8 cellular contexts compared by ENCODE assay signal in the genomic region with DNA sequence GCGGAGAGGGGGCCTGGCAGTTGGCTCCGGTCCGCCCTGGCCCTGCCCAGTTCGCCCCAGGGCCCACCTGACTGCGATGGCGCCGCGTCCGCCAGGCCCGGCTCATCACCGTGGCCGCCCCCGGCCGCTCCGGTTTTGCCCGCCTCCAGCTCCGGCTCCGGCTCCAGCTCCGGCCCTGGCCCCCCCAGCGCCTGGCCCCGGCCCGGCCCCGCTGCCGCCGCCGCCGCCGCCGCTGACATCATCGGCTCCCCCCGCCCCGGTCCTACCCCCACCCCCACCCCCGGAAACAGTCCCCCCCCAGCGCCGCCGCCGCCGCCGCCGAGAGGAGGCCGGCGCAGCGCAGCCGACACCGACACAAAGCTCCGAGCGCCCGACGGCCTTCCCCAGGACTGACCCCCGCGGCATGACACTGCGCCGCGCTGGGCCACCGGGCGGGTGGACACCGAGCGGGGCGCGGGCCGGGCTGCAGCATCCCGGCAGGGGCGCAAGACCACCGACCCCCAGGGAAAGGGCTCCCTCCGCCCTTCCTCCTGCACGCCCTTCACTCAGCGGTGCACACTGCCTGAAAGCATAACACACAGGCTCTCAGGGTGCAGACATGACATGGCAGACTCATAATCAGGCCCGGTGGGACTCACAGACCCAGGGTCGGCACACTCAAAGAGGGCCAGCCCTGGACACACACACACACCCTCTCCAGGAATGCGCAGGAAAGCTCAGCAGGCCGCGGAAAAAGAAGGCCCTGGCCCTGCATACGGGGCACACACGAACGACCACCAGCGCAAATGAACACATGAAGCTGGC. TPM values are rescaled to one million over a fixed set of nuclear protein-coding genes. Genes with fewer than 3 reads are reported as not detected.
DNase-seq lines count a peak whose midpoint lies in the region; ATAC-seq and TF ChIP-seq lines count a peak whose summit lies in the region.

A gene with protein sequence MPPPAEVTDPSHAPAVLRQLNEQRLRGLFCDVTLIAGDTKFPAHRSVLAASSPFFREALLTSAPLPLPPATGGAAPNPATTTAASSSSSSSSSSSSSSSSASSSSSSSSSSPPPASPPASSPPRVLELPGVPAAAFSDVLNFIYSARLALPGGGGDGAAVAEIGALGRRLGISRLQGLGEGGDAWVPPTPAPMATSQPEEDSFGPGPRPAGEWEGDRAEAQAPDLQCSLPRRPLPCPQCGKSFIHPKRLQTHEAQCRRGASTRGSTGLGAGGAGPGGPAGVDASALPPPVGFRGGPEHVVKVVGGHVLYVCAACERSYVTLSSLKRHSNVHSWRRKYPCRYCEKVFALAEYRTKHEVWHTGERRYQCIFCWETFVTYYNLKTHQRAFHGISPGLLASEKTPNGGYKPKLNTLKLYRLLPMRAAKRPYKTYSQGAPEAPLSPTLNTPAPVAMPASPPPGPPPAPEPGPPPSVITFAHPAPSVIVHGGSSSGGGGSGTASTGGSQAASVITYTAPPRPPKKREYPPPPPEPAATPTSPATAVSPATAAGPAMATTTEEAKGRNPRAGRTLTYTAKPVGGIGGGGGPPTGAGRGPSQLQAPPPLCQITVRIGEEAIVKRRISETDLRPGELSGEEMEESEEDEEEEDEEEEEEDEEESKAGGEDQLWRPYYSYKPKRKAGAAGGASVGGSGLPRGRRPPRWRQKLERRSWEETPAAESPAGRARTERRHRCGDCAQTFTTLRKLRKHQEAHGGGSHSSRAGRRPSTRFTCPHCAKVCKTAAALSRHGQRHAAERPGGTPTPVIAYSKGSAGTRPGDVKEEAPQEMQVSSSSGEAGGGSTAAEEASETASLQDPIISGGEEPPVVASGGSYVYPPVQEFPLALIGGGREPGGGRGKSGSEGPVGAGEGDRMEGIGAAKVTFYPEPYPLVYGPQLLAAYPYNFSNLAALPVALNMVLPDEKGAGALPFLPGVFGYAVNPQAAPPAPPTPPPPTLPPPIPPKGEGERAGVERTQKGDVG (minus strand): TSS at position 243 of the 804 bp plus-strand sequence. CDS start 12,830 bp downstream, outside the sequence.

- TF ChIP-seq CTCF in HL-60 (IDR thresholded peaks at IDR 0.05; ENCODE audit: insufficient read depth, low read length) (no peak), WTC11 (IDR thresholded peaks at IDR 0.05) (no peak), cardiac fibroblast (IDR thresholded peaks at IDR 0.05; ENCODE audit: low read depth, low read length) (no peak)

- H3K36me3 Mint-ChIP-seq in WTC11 (no peaks in the 10 kb centered on the region), immature natural killer cell (no peaks in the 10 kb centered on the region)

- no peaks in the 10 kb centered on the region for H3K27me3 Mint-ChIP-seq in WTC11 (ENCODE audit: low read depth)
- peaks cover 36 to 49% (median 44%) of the 10 kb centered on the region in 3 donors for H3K27me3 Mint-ChIP-seq in immature natural killer cell (ENCODE audit: low read depth in 3 of 3)

- H3K4me1 Mint-ChIP-seq in WTC11, result peaks cover 57% of the 10 kb centered on the region
- H3K4me1 Mint-ChIP-seq in immature natural killer cell, result peaks cover 67 to 79% of the 10 kb centered on the region in 2 donors

- POLR2A ChIA-PET in WTC11 (lab: Charles Lee), result interaction anchor here (0.5 to 2.6 kb wide), 9 partner anchors 18 to 147 kb away, joined by 3 to 13 read pairs (median 4); a partner anchor contains a TSS

- DNase-seq in HL-60 (ENCODE audit: low read depth in 1 of 2, low spot score in 1 of 2), result no peak
- peak; percentile 56 for DNase-seq in WTC11 (ENCODE audit: low spot score)
- DNase-seq in cardiac fibroblast (ENCODE audit: low read depth in 2 of 2), result peak; percentile 39 to 55
- DNase-seq in immature natural killer cell, result peak; percentile 70 to 76 (median 75)
- DNase-seq in NCI-H2029 treated with DMSO at 0.1 percent for 48 hours (lab: John Stamatoyannopoulos, UW), result no peak
- no peak for DNase-seq in middle frontal gyrus (ENCODE audit: extremely low spot score, low spot score)

- H3K4me3 Mint-ChIP-seq in WTC11 (peak within 1 kb of the TSS; percentile 89), immature natural killer cell (peak within 1 kb of the TSS; percentile 93 to 98 (median 95))

- H3K36me3 ChIP-seq in BLaER1 treated with 17β-estradiol and CSF1 and Interleukin-3, amounts not matched to agents 10 nM and 100 nM, result peaks cover 0 to 11% (median 0%) of the 10 kb centered on the region in 11 experiments; a peak in 5 of 22 replicates

- CTCF ChIA-PET in WTC11 (lab: Charles Lee), result interaction anchor here (1.0 to 5.3 kb wide), 7 partner anchors 12 to 81 kb away, joined by 3 to 27 read pairs (median 5); a partner anchor contains a TSS

- H3K27me3 ChIP-seq in BLaER1 treated with 17β-estradiol and CSF1 and Interleukin-3, amounts not matched to agents 10 nM and 100 nM, result no peaks in the 10 kb centered on the region
- no peaks in the 10 kb centered on the region for H3K27me3 ChIP-seq in HL-60 (ENCODE audit: insufficient read depth, poor library complexity, severe bottlenecking)

- H3K27ac Mint-ChIP-seq in WTC11, result peak within 1 kb of the TSS; percentile 83
- H3K27ac Mint-ChIP-seq in immature natural killer cell, result peak within 1 kb of the TSS; percentile 95 to 100 (median 98)

- peaks cover 67 to 77% (median 70%) of the 10 kb centered on the region in 10 experiments for H3K4me1 ChIP-seq in BLaER1 treated with 17β-estradiol and CSF1 and Interleukin-3, amounts not matched to agents 10 nM and 100 nM

- H3K4me2 ChIP-seq in BLaER1 treated with 17β-estradiol and CSF1 and Interleukin-3, amounts not matched to agents 10 nM and 100 nM, result peak within 1 kb of the TSS; percentile 88 to 98 (median 95)

- no peaks in the 10 kb centered on the region for H3K9me3 ChIP-seq in BLaER1 treated with 17β-estradiol and CSF1 and Interleukin-3, amounts not matched to agents 10 nM and 100 nM (replicated peaks in 1 of 11)

- no peaks in the 10 kb centered on the region for H3K9me3 Mint-ChIP-seq in WTC11
- no peaks in the 10 kb centered on the region for H3K9me3 Mint-ChIP-seq in immature natural killer cell

- peak within 1 kb of the TSS; percentile 91 to 99 (median 95) for H3K9ac ChIP-seq in BLaER1 treated with 17β-estradiol and CSF1 and Interleukin-3, amounts not matched to agents 10 nM and 100 nM

- peak; percentile 5 for ATAC-seq in WTC11

- H3K27ac ChIP-seq in BLaER1 treated with 17β-estradiol and CSF1 and Interleukin-3, amounts not matched to agents 10 nM and 100 nM, result peak within 1 kb of the TSS; percentile 91 to 97 (median 93)
- no peak within 1 kb of the TSS for H3K27ac ChIP-seq in HL-60 (replicated peaks)
- peak within 1 kb of the TSS; percentile 96 to 100 (median 100) for H3K27ac ChIP-seq in skin epidermis

- peak within 1 kb of the TSS; percentile 84 to 97 (median 92) for H3K4me3 ChIP-seq in BLaER1 treated with 17β-estradiol and CSF1 and Interleukin-3, amounts not matched to agents 10 nM and 100 nM
- H3K4me3 ChIP-seq in HL-60 (replicated peaks; ENCODE audit: insufficient read depth, low read length) (peak within 1 kb of the TSS; percentile 43), cardiac fibroblast (replicated peaks in 1 of 2; ENCODE audit: low read depth in 2 of 2, low read length in 2 of 2) (peak within 1 kb of the TSS; percentile 73 to 79), skin epidermis (peak within 1 kb of the TSS; percentile 61 to 99 (median 85))

- peaks cover 28 to 42% (median 38%) of the 10 kb centered on the region in 11 experiments; a peak in 19 of 22 replicates for H4K20me1 ChIP-seq in BLaER1 treated with 17β-estradiol and CSF1 and Interleukin-3, amounts not matched to agents 10 nM and 100 nM

TF ChIP-seq in WTC11, 78 proteins besides CTCF, POLR2A, EP300 and RAD21 (continues in another document):
- TF ChIP-seq, protein P1, sequence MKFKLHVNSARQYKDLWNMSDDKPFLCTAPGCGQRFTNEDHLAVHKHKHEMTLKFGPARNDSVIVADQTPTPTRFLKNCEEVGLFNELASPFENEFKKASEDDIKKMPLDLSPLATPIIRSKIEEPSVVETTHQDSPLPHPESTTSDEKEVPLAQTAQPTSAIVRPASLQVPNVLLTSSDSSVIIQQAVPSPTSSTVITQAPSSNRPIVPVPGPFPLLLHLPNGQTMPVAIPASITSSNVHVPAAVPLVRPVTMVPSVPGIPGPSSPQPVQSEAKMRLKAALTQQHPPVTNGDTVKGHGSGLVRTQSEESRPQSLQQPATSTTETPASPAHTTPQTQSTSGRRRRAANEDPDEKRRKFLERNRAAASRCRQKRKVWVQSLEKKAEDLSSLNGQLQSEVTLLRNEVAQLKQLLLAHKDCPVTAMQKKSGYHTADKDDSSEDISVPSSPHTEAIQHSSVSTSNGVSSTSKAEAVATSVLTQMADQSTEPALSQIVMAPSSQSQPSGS (CRISPR knock-in tag; IDR thresholded peaks at IDR 0.05; ENCODE audit: borderline replicate concordance, low read depth), result no peak
- no peak; the same call in 1 of the 2 replicates for TF ChIP-seq TP53 (CRISPR knock-in tag; IDR thresholded peaks at IDR 0.05)
- TF ChIP-seq, protein P2, sequence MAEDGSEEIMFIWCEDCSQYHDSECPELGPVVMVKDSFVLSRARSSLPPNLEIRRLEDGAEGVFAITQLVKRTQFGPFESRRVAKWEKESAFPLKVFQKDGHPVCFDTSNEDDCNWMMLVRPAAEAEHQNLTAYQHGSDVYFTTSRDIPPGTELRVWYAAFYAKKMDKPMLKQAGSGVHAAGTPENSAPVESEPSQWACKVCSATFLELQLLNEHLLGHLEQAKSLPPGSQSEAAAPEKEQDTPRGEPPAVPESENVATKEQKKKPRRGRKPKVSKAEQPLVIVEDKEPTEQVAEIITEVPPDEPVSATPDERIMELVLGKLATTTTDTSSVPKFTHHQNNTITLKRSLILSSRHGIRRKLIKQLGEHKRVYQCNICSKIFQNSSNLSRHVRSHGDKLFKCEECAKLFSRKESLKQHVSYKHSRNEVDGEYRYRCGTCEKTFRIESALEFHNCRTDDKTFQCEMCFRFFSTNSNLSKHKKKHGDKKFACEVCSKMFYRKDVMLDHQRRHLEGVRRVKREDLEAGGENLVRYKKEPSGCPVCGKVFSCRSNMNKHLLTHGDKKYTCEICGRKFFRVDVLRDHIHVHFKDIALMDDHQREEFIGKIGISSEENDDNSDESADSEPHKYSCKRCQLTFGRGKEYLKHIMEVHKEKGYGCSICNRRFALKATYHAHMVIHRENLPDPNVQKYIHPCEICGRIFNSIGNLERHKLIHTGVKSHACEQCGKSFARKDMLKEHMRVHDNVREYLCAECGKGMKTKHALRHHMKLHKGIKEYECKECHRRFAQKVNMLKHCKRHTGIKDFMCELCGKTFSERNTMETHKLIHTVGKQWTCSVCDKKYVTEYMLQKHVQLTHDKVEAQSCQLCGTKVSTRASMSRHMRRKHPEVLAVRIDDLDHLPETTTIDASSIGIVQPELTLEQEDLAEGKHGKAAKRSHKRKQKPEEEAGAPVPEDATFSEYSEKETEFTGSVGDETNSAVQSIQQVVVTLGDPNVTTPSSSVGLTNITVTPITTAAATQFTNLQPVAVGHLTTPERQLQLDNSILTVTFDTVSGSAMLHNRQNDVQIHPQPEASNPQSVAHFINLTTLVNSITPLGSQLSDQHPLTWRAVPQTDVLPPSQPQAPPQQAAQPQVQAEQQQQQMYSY (CRISPR knock-in tag; IDR thresholded peaks at IDR 0.05), result no peak

RNA-seq across cellular contexts. Expression of the gene that starts here (rescaled TPM):
- 14.6 to 17.0 TPM (median 16.2 TPM) in 3 replicates for total RNA-seq in WTC11 (2021)
- 10 to 100 TPM in 1 of 3 donors, 1 to 10 TPM in 2; 4.4 to 25.8 (median 8.3) TPM for polyA plus RNA-seq in immature natural killer cell

Comparison
In these comparisons a context has a peak if more than half of its experiments do, and no peak if none do; other contexts are left out.
1. DNase-seq: peak in WTC11 (single experiment), cardiac fibroblast (2 of 2) and immature natural killer cell (3 of 3); none in HL-60 (0 of 2), NCI-H2029 treated with DMSO at 0.1 percent for 48 hours (single experiment) and middle frontal gyrus (single experiment).
2. Peak in every context shown above with its lines, with median percentiles within 50 percentile points of each other: H3K4me3 ChIP-seq.